Comparison of ENCODE assay signal across 35 cellular contexts in the genomic region with DNA sequence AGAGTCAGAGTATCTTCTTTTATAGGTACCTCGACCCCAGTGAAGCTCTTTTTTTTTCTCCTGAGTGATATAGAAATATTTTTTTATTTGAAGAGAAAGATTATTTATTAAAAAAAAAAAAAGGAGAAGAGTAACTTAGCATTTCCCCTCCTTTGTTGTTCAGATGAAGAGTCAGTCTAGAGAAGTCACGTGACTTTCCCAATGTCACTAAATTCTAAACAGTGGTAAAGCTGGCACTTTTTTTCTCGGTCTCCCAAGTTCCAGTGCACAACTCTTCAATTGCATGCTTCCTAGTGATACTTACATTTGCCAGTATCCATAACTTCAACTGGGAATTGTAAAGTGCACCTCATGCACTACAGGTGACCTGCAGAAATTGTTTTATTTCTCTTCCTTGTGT.
DNase-seq lines count a peak whose midpoint lies in the region; ATAC-seq, FAIRE-seq and TF ChIP-seq lines count a peak whose summit lies in the region.
"Had no signal": no experiment of that assay in that cellular context is flagged by ENCODE, and none has a peak within 500 bp of the region (broad histone marks: within the 10 kb centered on the region; RNA-seq: fewer than 3 reads in every experiment).

No MANE protein-coding gene starts in this region.

- H3K27ac Mint-ChIP-seq in stimulated activated memory B cell treated with anti-CD40 and anti-IgM and Interleukin-4, amounts not matched to agents 10 μg/mL and 1 μg/mL and 100 μg/mL, for 72 hours = no peak overlapping the region
- H3K27ac Mint-ChIP-seq: B cell; CD14-positive monocyte; CD4-positive, alpha-beta memory T cell; CD4-positive, alpha-beta T cell; CD4-positive, CD25-positive, alpha-beta regulatory T cell; CD8-positive, alpha-beta memory T cell; CD8-positive, alpha-beta T cell had no signal

- 37% methylated on average over 3 of the region's 3 CpGs for WGBS in GM12878 (ENCODE audit: insufficient coverage, insufficient replicate concordance, low lambda C conversion rate, missing lambda C conversion rate)
- WGBS in K562 (ENCODE audit: insufficient coverage, low coverage, missing lambda C conversion rate) = 3% methylated on average over 3 of the region's 3 CpGs

- BruUV-seq in GM12878 (replicated peaks; lab: Mats Ljungman, UMichigan) = no TSS peak
- BruUV-seq in K562 (replicated peaks; lab: Mats Ljungman, UMichigan) = no TSS peak

- RAD21 ChIA-PET in GM12878 (lab: Charles Lee; ENCODE audit: unreplicated experiment) = no interaction called here

- H3K9me3 ChIP-seq in GM12878 (replicated peaks; ENCODE audit: control insufficient read depth, insufficient read depth, low read length) = no peaks in the 10 kb centered on the region
- no peaks in the 10 kb centered on the region for H3K9me3 ChIP-seq in K562 (replicated peaks; ENCODE audit: control insufficient read depth, insufficient read depth, low read depth, low read length)
- H3K9me3 ChIP-seq in tibial artery = no peaks in the 10 kb centered on the region
- H3K9me3 ChIP-seq: A549; BE2C; BLaER1; BLaER1 treated with 17β-estradiol and CSF1 and Interleukin-3, amounts not matched to agents 10 nM and 100 nM; Caco-2 had no signal

- in situ Hi-C loops in GM12878 (cut with MboI) = no loop called here
- in situ Hi-C loops in K562 (cut with MboI) = no loop called here
- in situ Hi-C loops in GM13976 (cut with MboI; ENCODE audit: low sequenced_read_pairs, unreplicated experiment) = no loop called here

- TF ChIP-seq EP300 in GM12878 (IDR thresholded peaks at IDR 0.05; ENCODE audit: borderline replicate concordance in 1 of 2, control insufficient read depth in 1 of 2, low read depth in 2 of 2, low read length in 2 of 2) (no peak), K562 (IDR thresholded peaks at IDR 0.05; ENCODE audit: low read length) (no peak)

- peaks cover 17% of the 10 kb centered on the region for H3K4me1 Mint-ChIP-seq in stimulated activated memory B cell treated with anti-CD40 and anti-IgM and Interleukin-4, amounts not matched to agents 10 μg/mL and 1 μg/mL and 100 μg/mL, for 72 hours

- H3K79me2 ChIP-seq in GM12878 (ENCODE audit: control insufficient read depth, insufficient read depth, low read length) (no peaks in the 10 kb centered on the region), K562 (ENCODE audit: control insufficient read depth, insufficient read depth, low read length) (no peaks in the 10 kb centered on the region)

- CTCF ChIA-PET in GM12878 (lab: Yijun Ruan, JAX) = interaction anchor here (1.1 to 1.2 kb wide), 2 partner anchors 11 to 856 kb away, joined by 3 read pairs; no protein-coding TSS in a partner anchor
- CTCF ChIA-PET in K562 (lab: Yijun Ruan, JAX; ENCODE audit: low intra/inter-chr PET ratio) = no interaction called here

- FAIRE-seq in GM12878 (lab: Jason Lieb, UNC) (no peak), K562 (lab: Jason Lieb, UNC) (no peak)
- FAIRE-seq: A204.1, A549, D721Med had no signal

- SMC1A ChIA-PET in GM12878 (lab: Charles Lee; ENCODE audit: uncharacterized antibody, unreplicated experiment) = no interaction called here

- POLR2A ChIA-PET in GM12878 (lab: Charles Lee) (no interaction called here), K562 (lab: Yijun Ruan, JAX) (no interaction called here)

- H4K20me1 ChIP-seq in GM12878 (ENCODE audit: control insufficient read depth, insufficient read depth) = no peaks in the 10 kb centered on the region
- no peaks in the 10 kb centered on the region for H4K20me1 ChIP-seq in K562 (replicated peaks; ENCODE audit: control insufficient read depth, insufficient read depth, low read length)
- H4K20me1 ChIP-seq: BLaER1; BLaER1 treated with 17β-estradiol and CSF1 and Interleukin-3, amounts not matched to agents 10 nM and 100 nM had no signal

- H3K36me3 ChIP-seq in GM12878 (ENCODE audit: control insufficient read depth in 2 of 2, insufficient read depth in 2 of 2, low read length in 1 of 2) (no peaks in the 10 kb centered on the region), K562 (ENCODE audit: control insufficient read depth, insufficient read depth, low read length) (no peaks in the 10 kb centered on the region), tibial artery (no peaks in the 10 kb centered on the region)
- H3K36me3 ChIP-seq: BE2C; BLaER1; BLaER1 treated with 17β-estradiol and CSF1 and Interleukin-3, amounts not matched to agents 10 nM and 100 nM had no signal

- H3K9me1 ChIP-seq in K562 (ENCODE audit: control insufficient read depth, insufficient read depth, low read length) = no peaks in the 10 kb centered on the region

- H3K4me2 ChIP-seq in GM12878 (ENCODE audit: control insufficient read depth, insufficient read depth) (no peak overlapping the region), K562 (ENCODE audit: insufficient read depth, low read length) (no peak overlapping the region)
- H3K4me2 ChIP-seq: A549, BLaER1 had no signal

- H3K9me3 Mint-ChIP-seq in stimulated activated memory B cell treated with anti-CD40 and anti-IgM and Interleukin-4, amounts not matched to agents 10 μg/mL and 1 μg/mL and 100 μg/mL, for 72 hours = no peaks in the 10 kb centered on the region
- H3K9me3 Mint-ChIP-seq: CD14-positive monocyte; CD4-positive, alpha-beta memory T cell; CD4-positive, alpha-beta T cell; CD4-positive, CD25-positive, alpha-beta regulatory T cell; CD8-positive, alpha-beta memory T cell; CD8-positive, alpha-beta T cell had no signal

- peaks cover 5% of the 10 kb centered on the region for H3K36me3 Mint-ChIP-seq in stimulated activated memory B cell treated with anti-CD40 and anti-IgM and Interleukin-4, amounts not matched to agents 10 μg/mL and 1 μg/mL and 100 μg/mL, for 72 hours
- H3K36me3 Mint-ChIP-seq: CD4-positive, CD25-positive, alpha-beta regulatory T cell; CD8-positive, alpha-beta T cell had no signal

- TF ChIP-seq POLR2A in GM12878 (IDR thresholded peaks at IDR 0.05; ENCODE audit: low read depth, low read length) = no peak
- TF ChIP-seq POLR2A in K562 (conservative IDR thresholded peaks at IDR 0.05) = no peak

- intact Hi-C loops in GM12878 (cut with micrococcal nuclease; ENCODE audit: unreplicated experiment) (no loop called here), K562 (cut with micrococcal nuclease) (no loop called here), tibial artery (cut with DNase I; ENCODE audit: low total_unique reads) (loop anchor here (10.0 kb wide), 2 partner anchors 342 to 858 kb away; a partner anchor contains a TSS)

- no peak overlapping the region for H2AFZ ChIP-seq in GM12878 (ENCODE audit: control insufficient read depth, low read depth, low read length)
- no peak overlapping the region for H2AFZ ChIP-seq in K562 (ENCODE audit: low read depth, low read length)

- no peak overlapping the region for H3K27ac ChIP-seq in GM12878 (ENCODE audit: control insufficient read depth, insufficient read depth)
- no peak overlapping the region for H3K27ac ChIP-seq in K562 (ENCODE audit: extremely low read depth, low read depth, low read length)
- peak overlapping the region; percentile 18 to 77 for H3K27ac ChIP-seq in tibial artery
- H3K27ac ChIP-seq: 22Rv1; A549; BLaER1; BLaER1 treated with 17β-estradiol and CSF1 and Interleukin-3, amounts not matched to agents 10 nM and 100 nM; C4-2B had no signal

- no peaks in the 10 kb centered on the region for H3K4me1 ChIP-seq in GM12878 (ENCODE audit: control insufficient read depth, insufficient read depth, low read length)
- no peaks in the 10 kb centered on the region for H3K4me1 ChIP-seq in K562 (replicated peaks in 1 of 2; ENCODE audit: control insufficient read depth in 2 of 2, insufficient read depth in 2 of 2, low read length in 2 of 2)
- H3K4me1 ChIP-seq in tibial artery = peaks cover 0 to 96% (median 30%) of the 10 kb centered on the region in 4 donors
- H3K4me1 ChIP-seq: A549, BE2C, BLaER1, Caco-2 had no signal

- ATAC-seq in GM12878 (no peak), K562 (no peak), HG03095 (IDR thresholded peaks at IDR 0.05; ENCODE audit: unreplicated experiment) (no peak)
- no peak for ATAC-seq in stimulated activated memory B cell treated with anti-CD40 and anti-IgM and Interleukin-4, amounts not matched to agents 10 μg/mL and 1 μg/mL and 100 μg/mL, for 72 hours
- ATAC-seq: A549; CD8-positive, alpha-beta T cell had no signal

- no peak overlapping the region for H3K9ac ChIP-seq in GM12878 (ENCODE audit: control insufficient read depth, insufficient read depth, low read length)
- H3K9ac ChIP-seq in K562 (ENCODE audit: insufficient read depth in 1 of 2, low read depth in 2 of 2, low read length in 2 of 2) = no peak overlapping the region
- H3K9ac ChIP-seq: BLaER1; BLaER1 treated with 17β-estradiol and CSF1 and Interleukin-3, amounts not matched to agents 10 nM and 100 nM had no signal

- no peak overlapping the region for H3K4me3 Mint-ChIP-seq in stimulated activated memory B cell treated with anti-CD40 and anti-IgM and Interleukin-4, amounts not matched to agents 10 μg/mL and 1 μg/mL and 100 μg/mL, for 72 hours
- H3K4me3 Mint-ChIP-seq: B cell; CD14-positive monocyte; CD4-positive, alpha-beta memory T cell; CD4-positive, alpha-beta T cell; CD4-positive, CD25-positive, alpha-beta regulatory T cell; CD8-positive, alpha-beta memory T cell; CD8-positive, alpha-beta T cell had no signal

- TF ChIP-seq RAD21 in GM12878 (IDR thresholded peaks at IDR 0.05; ENCODE audit: insufficient read depth, low read depth, low read length) (no peak), K562 (CRISPR knock-in tag; conservative IDR thresholded peaks at IDR 0.05 in 1 of 2, IDR thresholded peaks at IDR 0.05 in 1 of 2) (no peak)

- no peak overlapping the region for H3K4me3 ChIP-seq in GM12878
- no peak overlapping the region for H3K4me3 ChIP-seq in K562
- no peak overlapping the region for H3K4me3 ChIP-seq in tibial artery
- H3K4me3 ChIP-seq: A549; BLaER1; BLaER1 treated with 17β-estradiol and CSF1 and Interleukin-3, amounts not matched to agents 10 nM and 100 nM had no signal

- no peaks in the 10 kb centered on the region for H3K27me3 Mint-ChIP-seq in stimulated activated memory B cell treated with anti-CD40 and anti-IgM and Interleukin-4, amounts not matched to agents 10 μg/mL and 1 μg/mL and 100 μg/mL, for 72 hours
- H3K27me3 Mint-ChIP-seq: B cell; CD4-positive, alpha-beta memory T cell; CD4-positive, alpha-beta T cell; CD4-positive, CD25-positive, alpha-beta regulatory T cell had no signal

- TF ChIP-seq CTCF in GM12878 (IDR thresholded peaks at IDR 0.05 in 2 of 3, conservative IDR thresholded peaks at IDR 0.05 in 1 of 3; ENCODE audit: control insufficient read depth in 2 of 3, extremely low read depth in 1 of 3, insufficient read depth in 1 of 3, low read depth in 3 of 3, low read length in 3 of 3) (no peak), K562 (IDR thresholded peaks at IDR 0.05 in 2 of 3, conservative IDR thresholded peaks at IDR 0.05 in 1 of 3; ENCODE audit: insufficient read depth in 2 of 3, low read depth in 1 of 3, low read length in 3 of 3) (no peak), tibial artery (IDR thresholded peaks at IDR 0.05) (no peak), GM13976 (IDR thresholded peaks at IDR 0.05; ENCODE audit: borderline replicate concordance, control extremely low read depth, extremely low read depth, insufficient read depth, missing control alignments) (no peak)

- no peaks in the 10 kb centered on the region for H3K27me3 ChIP-seq in GM12878 (replicated peaks in 1 of 2; ENCODE audit: control insufficient read depth in 2 of 2, insufficient read depth in 2 of 2, low read length in 1 of 2)
- no peaks in the 10 kb centered on the region for H3K27me3 ChIP-seq in K562 (ENCODE audit: control insufficient read depth in 2 of 2, insufficient read depth in 2 of 2, low read length in 2 of 2)
- no peaks in the 10 kb centered on the region for H3K27me3 ChIP-seq in tibial artery
- H3K27me3 ChIP-seq: BE2C; BLaER1; BLaER1 treated with 17β-estradiol and CSF1 and Interleukin-3, amounts not matched to agents 10 nM and 100 nM had no signal

- no peak for DNase-seq in GM12878 (ENCODE audit: low read depth, low spot score)
- DNase-seq in K562 (ENCODE audit: extremely low read depth in 1 of 4, low spot score in 3 of 4) = no peak
- DNase-seq in tibial artery = no peak
- DNase-seq in GM13976 (ENCODE audit: low spot score) = no peak
- DNase-seq: 8988T; ACHN; AML-193; BE2C; C1 segment of cervical spinal cord; Caco-2; Calu3; CD4-positive, alpha-beta memory T cell; CD4-positive, alpha-beta T cell; CD4-positive, CD25-positive, alpha-beta regulatory T cell; CD8-positive, alpha-beta memory T cell; CD8-positive, alpha-beta T cell; COR-L47; DMS 273 treated with DMSO at 0.1 percent for 48 hours; DMS153; DMS53; DMS79; DMS79 treated with DMSO at 0.1 percent for 48 hours; DND-41; EL had no signal

Comparison
In these comparisons a context has a peak if more than half of its experiments do, and no peak if none do; other contexts are left out.
1. H3K27ac ChIP-seq: peak in tibial artery (2 of 2); none in GM12878 (single experiment) and K562 (single experiment).